ENCODE assay signal across 1 cellular context in the genomic region with DNA sequence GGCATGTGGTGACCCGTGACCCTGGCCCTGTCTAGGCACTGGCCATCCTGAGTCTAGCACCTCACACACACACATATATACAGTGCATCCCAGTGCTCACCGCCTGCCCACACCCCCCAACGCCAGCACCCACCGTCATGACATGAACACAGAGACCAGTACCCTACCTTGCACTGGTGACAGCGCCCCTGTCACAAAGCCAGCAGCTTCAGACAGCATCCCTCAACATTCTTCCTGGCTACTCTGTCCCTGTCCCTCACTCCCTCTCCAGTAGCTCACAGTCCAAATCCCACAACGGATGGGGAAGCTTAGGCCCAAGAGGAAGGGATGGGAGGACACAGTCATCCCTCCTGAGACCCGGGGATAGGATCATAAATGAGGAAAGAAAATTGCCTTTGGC.
TF ChIP-seq lines count a peak whose summit lies in the region.

No MANE protein-coding gene starts in this region.

TF ChIP-seq in HEK293, 187 proteins besides CTCF, POLR2A, EP300 and RAD21:
- TF ChIP-seq, protein P1, sequence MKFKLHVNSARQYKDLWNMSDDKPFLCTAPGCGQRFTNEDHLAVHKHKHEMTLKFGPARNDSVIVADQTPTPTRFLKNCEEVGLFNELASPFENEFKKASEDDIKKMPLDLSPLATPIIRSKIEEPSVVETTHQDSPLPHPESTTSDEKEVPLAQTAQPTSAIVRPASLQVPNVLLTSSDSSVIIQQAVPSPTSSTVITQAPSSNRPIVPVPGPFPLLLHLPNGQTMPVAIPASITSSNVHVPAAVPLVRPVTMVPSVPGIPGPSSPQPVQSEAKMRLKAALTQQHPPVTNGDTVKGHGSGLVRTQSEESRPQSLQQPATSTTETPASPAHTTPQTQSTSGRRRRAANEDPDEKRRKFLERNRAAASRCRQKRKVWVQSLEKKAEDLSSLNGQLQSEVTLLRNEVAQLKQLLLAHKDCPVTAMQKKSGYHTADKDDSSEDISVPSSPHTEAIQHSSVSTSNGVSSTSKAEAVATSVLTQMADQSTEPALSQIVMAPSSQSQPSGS (tag by site-specific recombination; IDR thresholded peaks at IDR 0.05; ENCODE audit: low read depth), result no peak
- TF ChIP-seq ZNF837 (tag by site-specific recombination; IDR thresholded peaks at IDR 0.05) (no peak), ZNF585B (tag by site-specific recombination; IDR thresholded peaks at IDR 0.05) (no peak), ZNF548 (tag by site-specific recombination; IDR thresholded peaks at IDR 0.05) (no peak), ZNF132 (tag by site-specific recombination; IDR thresholded peaks at IDR 0.05; ENCODE audit: borderline replicate concordance) (no peak), ZNF223 (tag by site-specific recombination; IDR thresholded peaks at IDR 0.05) (no peak), ZNF660 (tag by site-specific recombination; IDR thresholded peaks at IDR 0.05) (no peak), ZNF2 (tag by site-specific recombination; IDR thresholded peaks at IDR 0.05) (no peak), ZIC2 (tag by site-specific recombination; IDR thresholded peaks at IDR 0.05) (no peak), ZNF140 (tag by site-specific recombination; IDR thresholded peaks at IDR 0.05) (no peak), ZNF341 (tag by site-specific recombination; IDR thresholded peaks at IDR 0.05; ENCODE audit: low read depth) (0 out of 2 replicates have a peak, but pooled peaks have one; percentile 8), HOXD13 (CRISPR knock-in tag; IDR thresholded peaks at IDR 0.05; ENCODE audit: borderline replicate concordance) (no peak), ZNF677 (tag by site-specific recombination; IDR thresholded peaks at IDR 0.05) (no peak), ZNF561 (tag by site-specific recombination; IDR thresholded peaks at IDR 0.05; ENCODE audit: borderline replicate concordance) (no peak), ZNF629 (tag by site-specific recombination; IDR thresholded peaks at IDR 0.05) (no peak), ZNF768 (tag by site-specific recombination; IDR thresholded peaks at IDR 0.05) (no peak), SP2 (tag by site-specific recombination; IDR thresholded peaks at IDR 0.05) (0 out of 2 replicates have a peak, but pooled peaks have one; percentile 15), GFI1B (tag by site-specific recombination; IDR thresholded peaks at IDR 0.05) (no peak), ZNF776 (tag by site-specific recombination; IDR thresholded peaks at IDR 0.05; ENCODE audit: borderline replicate concordance) (no peak)
- TF ChIP-seq, protein P2, sequence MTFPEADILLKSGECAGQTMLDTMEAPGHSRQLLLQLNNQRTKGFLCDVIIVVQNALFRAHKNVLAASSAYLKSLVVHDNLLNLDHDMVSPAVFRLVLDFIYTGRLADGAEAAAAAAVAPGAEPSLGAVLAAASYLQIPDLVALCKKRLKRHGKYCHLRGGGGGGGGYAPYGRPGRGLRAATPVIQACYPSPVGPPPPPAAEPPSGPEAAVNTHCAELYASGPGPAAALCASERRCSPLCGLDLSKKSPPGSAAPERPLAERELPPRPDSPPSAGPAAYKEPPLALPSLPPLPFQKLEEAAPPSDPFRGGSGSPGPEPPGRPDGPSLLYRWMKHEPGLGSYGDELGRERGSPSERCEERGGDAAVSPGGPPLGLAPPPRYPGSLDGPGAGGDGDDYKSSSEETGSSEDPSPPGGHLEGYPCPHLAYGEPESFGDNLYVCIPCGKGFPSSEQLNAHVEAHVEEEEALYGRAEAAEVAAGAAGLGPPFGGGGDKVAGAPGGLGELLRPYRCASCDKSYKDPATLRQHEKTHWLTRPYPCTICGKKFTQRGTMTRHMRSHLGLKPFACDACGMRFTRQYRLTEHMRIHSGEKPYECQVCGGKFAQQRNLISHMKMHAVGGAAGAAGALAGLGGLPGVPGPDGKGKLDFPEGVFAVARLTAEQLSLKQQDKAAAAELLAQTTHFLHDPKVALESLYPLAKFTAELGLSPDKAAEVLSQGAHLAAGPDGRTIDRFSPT (tag by site-specific recombination; IDR thresholded peaks at IDR 0.05), result 0 out of 2 replicates have a peak, but pooled peaks have one; percentile 17
TF ChIP-seq in HEK293: peak in this region for 3.
